ENCODE assay signal across 28 cellular contexts in genomic region chr12:117641885-117642284, GRCh38.
"Had no signal": no experiment of that assay in that cellular context is flagged by ENCODE, and none has a peak within 500 bp of the region (broad histone marks: within the 10 kb centered on the region; RNA-seq: fewer than 3 reads in every experiment).

No MANE protein-coding gene starts in this region.

- H3K4me3 ChIP-seq: stomach, suprapubic skin, testis, thoracic aorta, thyroid gland, tibial artery, tibial nerve, transverse colon, upper lobe of left lung, upper lobe of right lung, uterus, vagina had no signal

- H3K4me1 Mint-ChIP-seq: stimulated activated effector memory CD8-positive, alpha-beta T cell treated with anti-CD3 and anti-CD28 coated beads, Interleukin-12 subunit alpha, Interleukin-12 subunit beta, amount 100 ng/mL, for 72 hours; stimulated activated memory B cell treated with anti-CD40 and anti-IgM and Interleukin-4, amounts not matched to agents 10 μg/mL and 1 μg/mL and 100 μg/mL, for 72 hours; stimulated activated naive B cell treated with anti-CD40 and anti-IgM and Interleukin-4, amounts not matched to agents 10 μg/mL and 1 μg/mL and 100 μg/mL, for 72 hours; stimulated activated naive CD8-positive, alpha-beta T cell treated with anti-CD3 and anti-CD28 coated beads, Interleukin-15, amount 100 ng/mL, for 72 hours had no signal

- H3K9me3 ChIP-seq: suprapubic skin, testis, thoracic aorta, thyroid gland, transverse colon, upper lobe of right lung, uterus, vagina had no signal

- H3K4me1 ChIP-seq: stomach, suprapubic skin, testis, thyroid gland, tibial artery, tibial nerve, transverse colon, upper lobe of left lung, upper lobe of right lung, uterus, vagina had no signal

- DNase-seq: stimulated activated CD4-positive, alpha-beta T cell treated with anti-CD3 and anti-CD28 coated beads, Interleukin-2, amount 100 ng/mL, for 48 hours; stimulated activated CD4-positive, alpha-beta T cell treated with anti-CD3 and anti-CD28 coated beads, Interleukin-4, amount 100 ng/mL, for 1 hour; stimulated activated CD4-positive, alpha-beta T cell treated with anti-CD3 and anti-CD28 coated beads, Interleukin-4, amount 100 ng/mL, for 24 hours; stimulated activated CD4-positive, alpha-beta T cell treated with anti-CD3 and anti-CD28 coated beads, Interleukin-4, amount 100 ng/mL, for 4 hours; stimulated activated CD8-positive, alpha-beta memory T cell treated with anti-CD3 and anti-CD28 coated beads, Interleukin-4, amount 100 ng/mL, for 48 hours; stimulated activated naive B cell treated with anti-CD40 and anti-IgM and Interleukin-4, amounts not matched to agents 10 μg/mL and 1 μg/mL and 100 μg/mL, for 72 hours; stimulated activated naive CD4-positive, alpha-beta T cell; stimulated activated naive CD4-positive, alpha-beta T cell treated with Interleukin-2 at 50 U/mL for 16 hours; stimulated activated naive CD8-positive, alpha-beta T cell treated with anti-CD3 and anti-CD28 coated beads, Interleukin-15, amount 100 ng/mL, for 72 hours; stimulated activated naive CD8-positive, alpha-beta T cell treated with anti-CD3 and anti-CD28 coated beads, Interleukin-15, Interleukin-2, amounts not matched to agents 100 U/mL and 50 U/mL, for 24 hours; stomach; substantia nigra; testis; thyroid gland; tibial artery; transverse colon; trophoblast cell; upper lobe of left lung; upper lobe of right lung; uterus had no signal

- H3K9me3 Mint-ChIP-seq: type B pancreatic cell had no signal

- H3K36me3 ChIP-seq: stomach, suprapubic skin, thoracic aorta, thyroid gland, tibial artery, tibial nerve, transverse colon, upper lobe of left lung, upper lobe of right lung, uterus, vagina had no signal

- H3K27ac Mint-ChIP-seq: stimulated activated effector memory CD8-positive, alpha-beta T cell treated with anti-CD3 and anti-CD28 coated beads, Interleukin-12 subunit alpha, Interleukin-12 subunit beta, amount 100 ng/mL, for 72 hours; stimulated activated memory B cell treated with anti-CD40 and anti-IgM and Interleukin-4, amounts not matched to agents 10 μg/mL and 1 μg/mL and 100 μg/mL, for 72 hours; stimulated activated naive B cell treated with anti-CD40 and anti-IgM and Interleukin-4, amounts not matched to agents 10 μg/mL and 1 μg/mL and 100 μg/mL, for 72 hours; stimulated activated naive CD8-positive, alpha-beta T cell treated with anti-CD3 and anti-CD28 coated beads, Interleukin-15, Interleukin-2, amounts not matched to agents 100 ng/mL and 50 ng/mL, for 24 hours; type B pancreatic cell had no signal

- H3K36me3 Mint-ChIP-seq: stimulated activated effector memory CD8-positive, alpha-beta T cell treated with anti-CD3 and anti-CD28 coated beads, Interleukin-12 subunit alpha, Interleukin-12 subunit beta, amount 100 ng/mL, for 72 hours; stimulated activated memory B cell treated with anti-CD40 and anti-IgM and Interleukin-4, amounts not matched to agents 10 μg/mL and 1 μg/mL and 100 μg/mL, for 72 hours; stimulated activated naive B cell treated with anti-CD40 and anti-IgM and Interleukin-4, amounts not matched to agents 10 μg/mL and 1 μg/mL and 100 μg/mL, for 72 hours; type B pancreatic cell had no signal

- H3K27ac ChIP-seq: stomach, suprapubic skin, testis, thoracic aorta, thyroid gland, tibial artery, tibial nerve, transverse colon, upper lobe of left lung, upper lobe of right lung, uterus, vagina had no signal

- ATAC-seq: stimulated activated effector memory CD8-positive, alpha-beta T cell treated with anti-CD3 and anti-CD28 coated beads, Interleukin-12 subunit alpha, Interleukin-12 subunit beta, amount 100 ng/mL, for 72 hours; stimulated activated memory B cell treated with anti-CD40 and anti-IgM and Interleukin-4, amounts not matched to agents 10 μg/mL and 1 μg/mL and 100 μg/mL, for 72 hours; stimulated activated naive B cell treated with anti-CD40 and anti-IgM and Interleukin-4, amounts not matched to agents 10 μg/mL and 1 μg/mL and 100 μg/mL, for 72 hours; stimulated activated naive CD8-positive, alpha-beta T cell treated with anti-CD3 and anti-CD28 coated beads, Interleukin-15, amount 100 ng/mL, for 72 hours; stimulated activated naive CD8-positive, alpha-beta T cell treated with anti-CD3 and anti-CD28 coated beads, Interleukin-15, Interleukin-2, amounts not matched to agents 100 U/mL and 50 U/mL, for 24 hours; upper lobe of right lung had no signal

- H3K4me3 Mint-ChIP-seq: stimulated activated effector memory CD8-positive, alpha-beta T cell treated with anti-CD3 and anti-CD28 coated beads, Interleukin-12 subunit alpha, Interleukin-12 subunit beta, amount 100 ng/mL, for 72 hours; stimulated activated memory B cell treated with anti-CD40 and anti-IgM and Interleukin-4, amounts not matched to agents 10 μg/mL and 1 μg/mL and 100 μg/mL, for 72 hours; stimulated activated naive B cell treated with anti-CD40 and anti-IgM and Interleukin-4, amounts not matched to agents 10 μg/mL and 1 μg/mL and 100 μg/mL, for 72 hours; stimulated activated naive CD8-positive, alpha-beta T cell treated with anti-CD3 and anti-CD28 coated beads, Interleukin-15, amount 100 ng/mL, for 72 hours; stimulated activated naive CD8-positive, alpha-beta T cell treated with anti-CD3 and anti-CD28 coated beads, Interleukin-15, Interleukin-2, amounts not matched to agents 100 ng/mL and 50 ng/mL, for 24 hours; type B pancreatic cell had no signal

- H3K27me3 ChIP-seq: testis, thyroid gland, tibial artery, transverse colon, upper lobe of left lung, uterus, vagina had no signal
